8 cellular contexts compared by ENCODE assay signal in the genomic region with DNA sequence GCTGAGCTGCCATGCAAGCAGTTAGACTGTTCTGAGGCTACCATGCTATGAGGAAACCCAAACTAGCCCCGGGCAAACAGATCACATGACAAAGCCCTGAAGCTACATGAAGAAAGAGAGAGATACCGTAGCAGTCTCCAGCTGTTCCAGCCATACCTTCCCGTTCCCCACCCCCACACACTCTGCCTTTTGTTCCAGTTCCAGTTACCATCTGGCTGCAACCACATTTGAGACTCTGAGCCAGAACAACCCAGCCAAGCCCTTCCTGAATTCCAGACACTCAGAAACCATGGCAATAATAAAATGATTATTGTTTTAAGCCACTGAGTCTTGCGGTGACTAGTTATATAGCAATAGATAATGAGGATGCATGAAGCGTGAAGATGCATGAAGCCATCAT. TPM values are rescaled to one million over a fixed set of nuclear protein-coding genes. Genes with fewer than 3 reads are reported as not detected.
A peak's percentile ranks its signal among the peaks of the same experiment; 100 is the strongest.
DNase-seq lines count a peak whose midpoint lies in the region; ATAC-seq lines count a peak whose summit lies in the region.

No MANE protein-coding gene starts in this region.

- H3K9me3 Mint-ChIP-seq in activated naive CD4-positive, alpha-beta T cell treated with anti-CD3 and anti-CD28 coated beads for 36 hours = peaks cover 2% of the 10 kb centered on the region
- H3K9me3 Mint-ChIP-seq in natural killer cell treated with Interleukin-12 subunit alpha and Interleukin-12 subunit beta and Interleukin-15 and Interleukin-18, amount 100 ng/mL, for 72 hours = no peaks in the 10 kb centered on the region

- intact Hi-C loops in activated naive CD4-positive, alpha-beta T cell treated with anti-CD3 and anti-CD28 coated beads for 36 hours (cut with micrococcal nuclease) = loop anchor here (5.0 kb wide), 2 partner anchors 41 to 94 kb away; no protein-coding TSS in a partner anchor
- intact Hi-C loops in posterior vena cava (cut with DNase I) = loop anchor here in 1 of 2 donors (10.0 kb wide), 1 partner anchor 98 kb away; no protein-coding TSS in a partner anchor

- ATAC-seq in natural killer cell treated with Interleukin-12 subunit alpha and Interleukin-12 subunit beta and Interleukin-15 and Interleukin-18, amount 100 ng/mL, for 72 hours = no peak

- H3K27me3 Mint-ChIP-seq in activated naive CD4-positive, alpha-beta T cell treated with anti-CD3 and anti-CD28 coated beads for 36 hours (ENCODE audit: low read depth) = peaks cover 10% of the 10 kb centered on the region
- peaks cover 24 to 29% of the 10 kb centered on the region in 2 donors for H3K27me3 Mint-ChIP-seq in natural killer cell treated with Interleukin-12 subunit alpha and Interleukin-12 subunit beta and Interleukin-15 and Interleukin-18, amount 100 ng/mL, for 72 hours

- DNase-seq in CD1c-positive myeloid dendritic cell (ENCODE audit: extremely low spot score) (peak; percentile 24), NCI-H2171 treated with DMSO at 0.1 percent for 48 hours (lab: John Stamatoyannopoulos, UW) (peak; percentile 99), dermis blood vessel endothelial cell (peak; percentile 91), myocyte (ENCODE audit: low read depth) (peak; percentile 92), Kasumi-1 (lab: John Stamatoyannopoulos, UW) (no peak), posterior vena cava (ENCODE audit: low spot score) (no peak)
- no peak for DNase-seq in activated naive CD4-positive, alpha-beta T cell treated with anti-CD3 and anti-CD28 coated beads for 36 hours
- DNase-seq in natural killer cell treated with Interleukin-12 subunit alpha and Interleukin-12 subunit beta and Interleukin-15 and Interleukin-18, amount 100 ng/mL, for 72 hours (ENCODE audit: low spot score) = no peak

- CTCF ChIA-PET in activated naive CD4-positive, alpha-beta T cell treated with anti-CD3 and anti-CD28 coated beads for 36 hours (lab: Charles Lee) = interaction anchor here (1.8 to 2.3 kb wide), 2 partner anchors 13 to 208 kb away, joined by 5 to 14 read pairs; no protein-coding TSS in a partner anchor

- H3K4me1 Mint-ChIP-seq in activated naive CD4-positive, alpha-beta T cell treated with anti-CD3 and anti-CD28 coated beads for 36 hours (ENCODE audit: low read depth) = no peaks in the 10 kb centered on the region
- no peaks in the 10 kb centered on the region for H3K4me1 Mint-ChIP-seq in natural killer cell treated with Interleukin-12 subunit alpha and Interleukin-12 subunit beta and Interleukin-15 and Interleukin-18, amount 100 ng/mL, for 72 hours (ENCODE audit: low read depth in 2 of 2)

- H3K4me3 Mint-ChIP-seq in activated naive CD4-positive, alpha-beta T cell treated with anti-CD3 and anti-CD28 coated beads for 36 hours = no peak overlapping the region
- no peak overlapping the region for H3K4me3 Mint-ChIP-seq in natural killer cell treated with Interleukin-12 subunit alpha and Interleukin-12 subunit beta and Interleukin-15 and Interleukin-18, amount 100 ng/mL, for 72 hours

- no peaks in the 10 kb centered on the region for H3K36me3 Mint-ChIP-seq in activated naive CD4-positive, alpha-beta T cell treated with anti-CD3 and anti-CD28 coated beads for 36 hours (ENCODE audit: low read depth)
- H3K36me3 Mint-ChIP-seq in natural killer cell treated with Interleukin-12 subunit alpha and Interleukin-12 subunit beta and Interleukin-15 and Interleukin-18, amount 100 ng/mL, for 72 hours = no peaks in the 10 kb centered on the region

- no peak overlapping the region for H3K27ac Mint-ChIP-seq in activated naive CD4-positive, alpha-beta T cell treated with anti-CD3 and anti-CD28 coated beads for 36 hours
- no peak overlapping the region for H3K27ac Mint-ChIP-seq in natural killer cell treated with Interleukin-12 subunit alpha and Interleukin-12 subunit beta and Interleukin-15 and Interleukin-18, amount 100 ng/mL, for 72 hours

RNA-seq across cellular contexts. Expression of a gene that starts 28.3 kb away (rescaled TPM):
- 88.0 and 111 TPM in 2 replicates for total RNA-seq in dermis blood vessel endothelial cell
- total RNA-seq in myocyte = 28.3 and 31.6 TPM in 2 replicates
- 26.7 TPM for polyA plus RNA-seq in myocyte (2012)
- total RNA-seq in activated naive CD4-positive, alpha-beta T cell treated with anti-CD3 and anti-CD28 coated beads for 36 hours = not detected
- total RNA-seq in posterior vena cava = 10 to 100 TPM; 49.2 to 68.0 TPM
- total RNA-seq in natural killer cell treated with Interleukin-12 subunit alpha and Interleukin-12 subunit beta and Interleukin-15 and Interleukin-18, amount 100 ng/mL, for 72 hours = not detected

Comparison
In these comparisons a context has a peak if more than half of its experiments do, and no peak if none do; other contexts are left out.
1. DNase-seq: peak in CD1c-positive myeloid dendritic cell (single experiment), NCI-H2171 treated with DMSO at 0.1 percent for 48 hours (single experiment), dermis blood vessel endothelial cell (single experiment) and myocyte (single experiment); none in Kasumi-1 (0 of 2), activated naive CD4-positive, alpha-beta T cell treated with anti-CD3 and anti-CD28 coated beads for 36 hours (single experiment), posterior vena cava (single experiment) and natural killer cell treated with Interleukin-12 subunit alpha and Interleukin-12 subunit beta and Interleukin-15 and Interleukin-18, amount 100 ng/mL, for 72 hours (single experiment).
2. RNA of a gene that starts 28.3 kb away (total RNA-seq): 88.0 to 111 TPM in dermis blood vessel endothelial cell, 49.2 to 68.0 TPM in posterior vena cava and 28.3 to 31.6 TPM in myocyte; not detected in natural killer cell treated with Interleukin-12 subunit alpha and Interleukin-12 subunit beta and Interleukin-15 and Interleukin-18, amount 100 ng/mL, for 72 hours and not detected in activated naive CD4-positive, alpha-beta T cell treated with anti-CD3 and anti-CD28 coated beads for 36 hours; every median in the first group is over 10 times any median in the second.